Comparison of ENCODE assay signal across 10 cellular contexts in the genomic region with DNA sequence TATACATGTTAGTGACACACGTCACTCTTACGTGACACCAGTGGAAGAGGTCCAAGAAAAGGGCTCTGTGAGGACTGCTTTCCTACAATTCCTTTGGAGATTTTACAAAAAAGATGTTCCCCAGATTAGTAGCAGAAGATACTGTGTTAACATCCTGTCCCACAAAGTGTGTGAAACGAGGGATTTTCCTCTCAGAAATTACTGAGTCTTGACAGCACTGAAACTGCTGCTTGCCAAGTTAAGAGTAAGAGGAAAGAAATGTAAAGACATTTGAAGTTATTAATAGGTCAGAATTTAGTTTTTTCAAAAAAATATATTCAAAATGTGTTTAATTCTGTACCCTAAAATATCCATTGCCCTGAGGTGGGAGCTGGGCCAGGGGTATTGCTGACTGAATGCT. TPM values are rescaled to one million over a fixed set of nuclear protein-coding genes. Genes with fewer than 3 reads are reported as not detected.
DNase-seq lines count a peak whose midpoint lies in the region; ATAC-seq and TF ChIP-seq lines count a peak whose summit lies in the region.
"Had no signal": no experiment of that assay in that cellular context is flagged by ENCODE, and none has a peak within 500 bp of the region (broad histone marks: within the 10 kb centered on the region; RNA-seq: fewer than 3 reads in every experiment).

No MANE protein-coding gene starts in this region.

- H3K27ac ChIP-seq in thyroid gland: peak overlapping the region in 2 of 3 donors; percentile 63

- DNase-seq in GM04503 (ENCODE audit: low read depth): peak; percentile 74
- DNase-seq in WTC11 (ENCODE audit: low spot score): no peak
- peak; percentile 82 for DNase-seq in fibroblast of peridontal ligament (ENCODE audit: extremely low read depth)
- no peak for DNase-seq in thyroid gland
- no peak for DNase-seq in stimulated activated CD8-positive, alpha-beta memory T cell treated with anti-CD3 and anti-CD28 coated beads, Interleukin-4, amount 100 ng/mL, for 48 hours
- no peak for DNase-seq in Right ventricle myocardium superior
- DNase-seq: activated T-cell treated with anti-CD3 and anti-CD28 coated beads, Interleukin-2, amount 50 U/mL, for 24 hours had no signal

- H3K9me3 ChIP-seq in thyroid gland: no peaks in the 10 kb centered on the region

- peaks cover 54% of the 10 kb centered on the region for H3K4me1 Mint-ChIP-seq in WTC11

- intact Hi-C loops in thyroid gland (cut with DNase I): no loop called here
- intact Hi-C loops in Right ventricle myocardium superior (cut with DNase I): no loop called here

- no peak overlapping the region for H3K4me3 ChIP-seq in thyroid gland (replicated peaks in 1 of 3)

- peak overlapping the region; percentile 35; the same call in 1 of the 2 replicates for H3K27ac Mint-ChIP-seq in WTC11
- H3K27ac Mint-ChIP-seq: activated T-cell treated with anti-CD3 and anti-CD28 coated beads, Interleukin-2, amount 50 U/mL, for 24 hours had no signal

- no peak overlapping the region for H3K4me3 Mint-ChIP-seq in WTC11
- H3K4me3 Mint-ChIP-seq: activated T-cell treated with anti-CD3 and anti-CD28 coated beads, Interleukin-2, amount 50 U/mL, for 24 hours had no signal

- CTCF ChIA-PET in WTC11 (lab: Charles Lee): interaction anchor here (1.0 to 4.1 kb wide), 4 partner anchors 10 to 183 kb away, joined by 3 to 17 read pairs (median 6); a partner anchor contains a TSS

- TF ChIP-seq CTCF in WTC11 (IDR thresholded peaks at IDR 0.05) (no peak), thyroid gland (IDR thresholded peaks at IDR 0.05) (no peak)

- H3K27me3 ChIP-seq in thyroid gland: no peaks in the 10 kb centered on the region

- ATAC-seq in WTC11 (no peak), GM18873 (IDR thresholded peaks at IDR 0.05; ENCODE audit: low FRiP score, unreplicated experiment) (no peak), HG03520 (IDR thresholded peaks at IDR 0.05; ENCODE audit: unreplicated experiment) (no peak), Right ventricle myocardium superior (ENCODE audit: poor library complexity) (no peak)

- no peak for TF ChIP-seq POLR2A in thyroid gland (IDR thresholded peaks at IDR 0.05)

- 73 to 85% methylated on average over 3 of the region's 3 CpGs for WGBS in thyroid gland, 2 donors

- H3K36me3 Mint-ChIP-seq in WTC11: no peaks in the 10 kb centered on the region

- H3K4me1 ChIP-seq in thyroid gland: peaks cover 33 to 50% of the 10 kb centered on the region in 2 donors

- no peaks in the 10 kb centered on the region for H3K9me3 Mint-ChIP-seq in WTC11
- H3K9me3 Mint-ChIP-seq: activated T-cell treated with anti-CD3 and anti-CD28 coated beads, Interleukin-2, amount 50 U/mL, for 24 hours had no signal

- POLR2A ChIA-PET in WTC11 (lab: Charles Lee): no interaction called here

- H3K36me3 ChIP-seq in thyroid gland: peaks cover 0 to 14% of the 10 kb centered on the region in 2 donors

- no peaks in the 10 kb centered on the region for H3K27me3 Mint-ChIP-seq in WTC11 (ENCODE audit: low read depth)
- H3K27me3 Mint-ChIP-seq: activated T-cell treated with anti-CD3 and anti-CD28 coated beads, Interleukin-2, amount 50 U/mL, for 24 hours had no signal

TF ChIP-seq in WTC11, 78 proteins besides CTCF, POLR2A, EP300 and RAD21:
- TF ChIP-seq CREB1 (CRISPR knock-in tag; IDR thresholded peaks at IDR 0.05) (no peak), KAT7 (CRISPR knock-in tag; IDR thresholded peaks at IDR 0.05; ENCODE audit: borderline replicate concordance) (no peak), ZNF423 (CRISPR knock-in tag; IDR thresholded peaks at IDR 0.05) (no peak)
- TF ChIP-seq, protein P1, sequence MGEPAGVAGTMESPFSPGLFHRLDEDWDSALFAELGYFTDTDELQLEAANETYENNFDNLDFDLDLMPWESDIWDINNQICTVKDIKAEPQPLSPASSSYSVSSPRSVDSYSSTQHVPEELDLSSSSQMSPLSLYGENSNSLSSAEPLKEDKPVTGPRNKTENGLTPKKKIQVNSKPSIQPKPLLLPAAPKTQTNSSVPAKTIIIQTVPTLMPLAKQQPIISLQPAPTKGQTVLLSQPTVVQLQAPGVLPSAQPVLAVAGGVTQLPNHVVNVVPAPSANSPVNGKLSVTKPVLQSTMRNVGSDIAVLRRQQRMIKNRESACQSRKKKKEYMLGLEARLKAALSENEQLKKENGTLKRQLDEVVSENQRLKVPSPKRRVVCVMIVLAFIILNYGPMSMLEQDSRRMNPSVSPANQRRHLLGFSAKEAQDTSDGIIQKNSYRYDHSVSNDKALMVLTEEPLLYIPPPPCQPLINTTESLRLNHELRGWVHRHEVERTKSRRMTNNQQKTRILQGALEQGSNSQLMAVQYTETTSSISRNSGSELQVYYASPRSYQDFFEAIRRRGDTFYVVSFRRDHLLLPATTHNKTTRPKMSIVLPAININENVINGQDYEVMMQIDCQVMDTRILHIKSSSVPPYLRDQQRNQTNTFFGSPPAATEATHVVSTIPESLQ (CRISPR knock-in tag; IDR thresholded peaks at IDR 0.05): no peak
TF ChIP-seq in WTC11: peak in this region for 0.

RNA-seq across cellular contexts. Expression of a gene that starts 58.8 kb away (rescaled TPM):
- total RNA-seq in WTC11 (2021): 56.6 to 60.5 TPM (median 59.1 TPM) in 3 replicates
- 10 to 100 TPM; 24.5 to 46.0 (median 36.0) TPM for total RNA-seq in thyroid gland
- total RNA-seq in Right ventricle myocardium superior: 2.1 TPM
- total RNA-seq: OCI-LY7 had no signal

Comparison
In these comparisons a context has a peak if more than half of its experiments do, and no peak if none do; other contexts are left out.
1. DNase-seq: peak in GM04503 (single experiment) and fibroblast of peridontal ligament (single experiment); none in WTC11 (single experiment), thyroid gland (0 of 2), stimulated activated CD8-positive, alpha-beta memory T cell treated with anti-CD3 and anti-CD28 coated beads, Interleukin-4, amount 100 ng/mL, for 48 hours (single experiment) and Right ventricle myocardium superior (single experiment).